ENCODE assay signal across 8 cellular contexts in the genomic region with DNA sequence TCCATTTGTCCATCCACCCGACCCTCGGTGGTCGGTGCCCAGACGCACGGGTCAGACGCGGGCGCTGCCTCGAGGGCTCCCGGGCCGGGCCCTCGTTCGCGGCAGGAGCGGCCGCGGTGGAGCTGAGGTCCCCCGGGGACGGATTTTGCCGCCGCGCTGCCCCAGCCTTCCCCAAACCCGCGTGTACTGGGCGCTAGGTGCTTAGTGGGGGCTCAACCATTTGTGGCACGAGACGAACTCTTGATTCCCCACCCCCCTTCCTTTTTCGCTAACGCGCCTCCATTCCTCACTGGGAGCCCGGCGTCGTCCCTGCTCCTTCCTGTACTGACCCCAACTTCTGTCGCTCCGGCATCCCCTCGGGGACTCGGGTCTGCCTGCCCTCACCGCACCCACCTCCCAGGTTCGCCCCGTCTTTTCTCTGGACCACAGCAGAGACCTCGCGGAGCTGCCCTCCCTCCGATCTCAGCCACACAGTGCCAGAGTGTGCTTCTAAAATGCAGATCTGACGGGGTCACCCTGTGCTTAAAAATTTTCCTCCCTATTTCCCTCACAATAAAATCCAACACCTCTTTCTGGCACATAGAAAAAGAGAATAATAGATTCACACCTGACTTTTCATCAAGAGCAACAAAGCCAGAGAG. TPM values are rescaled to one million over a fixed set of nuclear protein-coding genes. Genes with fewer than 3 reads are reported as not detected.
A peak's percentile ranks its signal among the peaks of the same experiment; 100 is the strongest.
DNase-seq lines count a peak whose midpoint lies in the region; ATAC-seq and TF ChIP-seq lines count a peak whose summit lies in the region.

No MANE protein-coding gene starts in this region.

- no peaks in the 10 kb centered on the region for H3K36me3 Mint-ChIP-seq in memory B cell

- intact Hi-C loops in body of pancreas (cut with DNase I) = no loop called here
- intact Hi-C loops in aorta (cut with DNase I) = loop anchor here (5.0 kb wide), 2 partner anchors 159 to 271 kb away; no protein-coding TSS in a partner anchor

- peak overlapping the region; percentile 93 for H3K27ac Mint-ChIP-seq in memory B cell

- 4 to 17% methylated on average over 14 to 44 of the region's 44 CpGs for WGBS in body of pancreas, 2 donors
- 2% methylated on average over 44 of the region's 44 CpGs for WGBS in aorta, 2 donors

- TF ChIP-seq CTCF in C4-2B (conservative IDR thresholded peaks at IDR 0.05) (no peak), body of pancreas (IDR thresholded peaks at IDR 0.05) (no peak)

- H3K4me3 ChIP-seq in body of pancreas = peak overlapping the region; percentile 27 to 29
- peak overlapping the region; percentile 49 to 55 for H3K4me3 ChIP-seq in aorta (ENCODE audit: low read length in 2 of 2)

- H3K4me1 ChIP-seq in body of pancreas = peaks cover 44% of the 10 kb centered on the region
- no peaks in the 10 kb centered on the region for H3K4me1 ChIP-seq in aorta (ENCODE audit: control insufficient read depth in 1 of 2, insufficient read depth in 2 of 2, low read length in 2 of 2)

- DNase-seq in body of pancreas = no peak
- DNase-seq in memory B cell (ENCODE audit: low spot score in 2 of 2) = no peak
- peak; percentile 57 to 76 for DNase-seq in aorta
- DNase-seq in LoVo (ENCODE audit: low spot score) = no peak
- no peak for DNase-seq in kidney tubule cell (ENCODE audit: low spot score)
- DNase-seq in Kasumi-1 (lab: John Stamatoyannopoulos, UW) = no peak

- H3K9me3 ChIP-seq in body of pancreas = no peaks in the 10 kb centered on the region
- no peaks in the 10 kb centered on the region for H3K9me3 ChIP-seq in aorta (ENCODE audit: control insufficient read depth, low read length)

- H3K27ac ChIP-seq in C4-2B = peak overlapping the region; percentile 78
- H3K27ac ChIP-seq in body of pancreas = peak overlapping the region; percentile 66 to 90 (median 86)
- H3K27ac ChIP-seq in aorta (ENCODE audit: low read depth in 1 of 2, low read length in 2 of 2) = peak overlapping the region in 1 of 2 donors; percentile 66

- H3K4me1 Mint-ChIP-seq in memory B cell = peaks cover 32% of the 10 kb centered on the region

- ATAC-seq in HG02970 (IDR thresholded peaks at IDR 0.05; ENCODE audit: low FRiP score, unreplicated experiment) (peak; percentile 17), body of pancreas (no peak), memory B cell (ENCODE audit: low read depth) (no peak), aorta (ENCODE audit: low FRiP score) (peak; percentile 24)

- H3K27me3 ChIP-seq in body of pancreas = peaks cover 0 to 10% of the 10 kb centered on the region in 2 donors
- no peaks in the 10 kb centered on the region for H3K27me3 ChIP-seq in aorta (ENCODE audit: control insufficient read depth in 1 of 2, insufficient read depth in 2 of 2, low read length in 1 of 2)

- peak overlapping the region; percentile 97 for H3K4me3 Mint-ChIP-seq in memory B cell

- TF ChIP-seq POLR2A in body of pancreas (IDR thresholded peaks at IDR 0.05) = no peak

- no peaks in the 10 kb centered on the region for H3K36me3 ChIP-seq in body of pancreas (replicated peaks in 1 of 2; ENCODE audit: insufficient read depth in 1 of 2, low read depth in 2 of 2)
- no peaks in the 10 kb centered on the region for H3K36me3 ChIP-seq in aorta (ENCODE audit: control insufficient read depth in 1 of 2, insufficient read depth in 2 of 2, low read length in 1 of 2)

- H3K9me3 Mint-ChIP-seq in memory B cell = no peaks in the 10 kb centered on the region

- peaks cover 6% of the 10 kb centered on the region for H3K27me3 Mint-ChIP-seq in memory B cell

RNA-seq across cellular contexts. Expression of a gene that starts 0.9 kb away (rescaled TPM):
- total RNA-seq in body of pancreas = 10 to 100 TPM; 38.1 to 41.2 TPM
- total RNA-seq in aorta = 10 to 100 TPM; 90.5 to 93.4 TPM
- 100 to 1,000 TPM in 1 of 2 donors, 10 to 100 TPM in 1; 74.8 to 110 TPM for polyA plus RNA-seq in aorta

RNA-seq across cellular contexts. Expression of a gene that starts 56.3 kb away (rescaled TPM):
- total RNA-seq in body of pancreas (not detected), aorta (not detected)
- polyA plus RNA-seq in aorta = not detected

Comparison
In these comparisons a context has a peak if more than half of its experiments do, and no peak if none do; other contexts are left out.
1. ATAC-seq: peak in HG02970 (single experiment) and aorta (single experiment); none in body of pancreas (single experiment) and memory B cell (single experiment).
2. DNase-seq: peak in aorta (2 of 2); none in body of pancreas (0 of 4), memory B cell (0 of 2), LoVo (single experiment), kidney tubule cell (single experiment) and Kasumi-1 (0 of 2).